ENCODE assay signal across 20 cellular contexts in the genomic region with DNA sequence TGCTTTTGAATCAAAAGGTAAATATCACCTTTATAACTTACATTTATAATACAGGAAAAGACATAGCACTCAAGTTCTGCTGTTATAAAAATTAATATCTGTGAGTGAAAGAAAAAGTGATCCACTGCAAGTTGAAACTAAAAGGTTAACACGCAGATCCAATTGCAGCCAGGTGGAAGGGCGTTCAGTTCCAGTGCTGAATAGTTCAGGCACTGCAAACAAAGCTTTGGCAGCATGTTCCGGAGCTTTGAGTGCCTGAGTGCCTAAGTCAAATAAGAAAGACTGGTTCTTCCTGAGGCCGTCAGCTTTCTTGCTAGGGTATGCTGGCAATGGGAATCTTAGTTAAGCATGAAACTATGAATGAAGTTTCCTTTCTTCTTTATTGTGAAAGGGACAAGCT.
A peak's percentile ranks its signal among the peaks of the same experiment; 100 is the strongest.
DNase-seq lines count a peak whose midpoint lies in the region; ATAC-seq and TF ChIP-seq lines count a peak whose summit lies in the region.
"Had no signal": no experiment of that assay in that cellular context is flagged by ENCODE, and none has a peak within 500 bp of the region (broad histone marks: within the 10 kb centered on the region; RNA-seq: fewer than 3 reads in every experiment).

No MANE protein-coding gene starts in this region.

- DNase-seq in DMS53 (lab: John Stamatoyannopoulos, UW) (peak; percentile 77), LNCaP clone FGC (ENCODE audit: low read depth) (peak; percentile 95), SHP77 (lab: John Stamatoyannopoulos, UW) (peak; percentile 6 to 39), neural progenitor cell (ENCODE audit: low spot score) (no peak), NCI-H2227 (lab: John Stamatoyannopoulos, UW; ENCODE audit: unreplicated experiment) (no peak)
- no peak for DNase-seq in activated CD4-positive, alpha-beta T cell treated with anti-CD3 and anti-CD28 coated beads, Interleukin-2, amount 10 ng/mL, durations not matched to agents 7 days and 5 days
- DNase-seq: activated B cell treated with CpG ODN at 0.5 μM for 24 hours; activated effector memory CD4-positive, alpha-beta T cell treated with Interleukin-2 at 50 U/mL for 16 hours; amniotic stem cell; cerebellar nuclear complex; DND-41; NCI-H524; SW 1271; testis had no signal

- H3K4me3 ChIP-seq in LNCaP clone FGC (ENCODE audit: low read depth, low read length) (peak overlapping the region; percentile 16; the same call in 1 of the 2 replicates), neural progenitor cell (no peak overlapping the region)
- H3K4me3 ChIP-seq: smooth muscle cell, testis had no signal

- CTCF ChIA-PET in activated CD4-positive, alpha-beta T cell treated with anti-CD3 and anti-CD28 coated beads, Interleukin-2, amount 10 ng/mL, durations not matched to agents 7 days and 5 days (lab: Charles Lee), result interaction anchor here (0.6 kb wide), 1 partner anchor 56 kb away, joined by 3 read pairs; no protein-coding TSS in a partner anchor

- no peaks in the 10 kb centered on the region for H4K20me1 ChIP-seq in neural progenitor cell (ENCODE audit: low read depth)

- H3K36me3 Mint-ChIP-seq in neural progenitor cell, result no peaks in the 10 kb centered on the region
- peaks cover 13% of the 10 kb centered on the region for H3K36me3 Mint-ChIP-seq in activated CD4-positive, alpha-beta T cell treated with anti-CD3 and anti-CD28 coated beads, Interleukin-2, amount 10 ng/mL, durations not matched to agents 7 days and 5 days (ENCODE audit: low read depth)

- no peaks in the 10 kb centered on the region for H3K27me3 Mint-ChIP-seq in neural progenitor cell (ENCODE audit: insufficient read depth, low read depth)
- H3K27me3 Mint-ChIP-seq in activated CD4-positive, alpha-beta T cell treated with anti-CD3 and anti-CD28 coated beads, Interleukin-2, amount 10 ng/mL, durations not matched to agents 7 days and 5 days, result no peaks in the 10 kb centered on the region
- H3K27me3 Mint-ChIP-seq: activated B cell treated with CpG ODN at 0.5 μM for 24 hours, B cell had no signal

- no peak overlapping the region for H3K27ac ChIP-seq in neural progenitor cell
- H3K27ac ChIP-seq: parathyroid adenoma, testis had no signal

- H3K4me1 ChIP-seq in neural progenitor cell, result no peaks in the 10 kb centered on the region
- H3K4me1 ChIP-seq: parathyroid adenoma, testis had no signal

- H3K79me2 ChIP-seq in neural progenitor cell (ENCODE audit: low read depth), result no peaks in the 10 kb centered on the region
- H3K79me2 ChIP-seq: parathyroid adenoma had no signal

- H3K27me3 ChIP-seq in neural progenitor cell, result no peaks in the 10 kb centered on the region
- H3K27me3 ChIP-seq: testis had no signal

- peak overlapping the region; percentile 6 for H2AFZ ChIP-seq in neural progenitor cell (replicated peaks)
- H2AFZ ChIP-seq: parathyroid adenoma had no signal

- no peaks in the 10 kb centered on the region for H3F3A ChIP-seq in neural progenitor cell (ENCODE audit: low read depth)

- H3K9me3 Mint-ChIP-seq in neural progenitor cell, result no peaks in the 10 kb centered on the region
- peaks cover under 1% of the 10 kb centered on the region for H3K9me3 Mint-ChIP-seq in activated CD4-positive, alpha-beta T cell treated with anti-CD3 and anti-CD28 coated beads, Interleukin-2, amount 10 ng/mL, durations not matched to agents 7 days and 5 days

- H3K36me3 ChIP-seq in neural progenitor cell, result no peaks in the 10 kb centered on the region

- POLR2A ChIA-PET in activated CD4-positive, alpha-beta T cell treated with anti-CD3 and anti-CD28 coated beads, Interleukin-2, amount 10 ng/mL, durations not matched to agents 7 days and 5 days (lab: Charles Lee), result no interaction called here

- no peak overlapping the region for H3K4me3 Mint-ChIP-seq in neural progenitor cell
- H3K4me3 Mint-ChIP-seq in activated CD4-positive, alpha-beta T cell treated with anti-CD3 and anti-CD28 coated beads, Interleukin-2, amount 10 ng/mL, durations not matched to agents 7 days and 5 days, result no peak overlapping the region
- H3K4me3 Mint-ChIP-seq: activated B cell treated with CpG ODN at 0.5 μM for 24 hours, B cell had no signal

- TF ChIP-seq CTCF in LNCaP clone FGC (IDR thresholded peaks at IDR 0.05; ENCODE audit: control insufficient read depth, extremely low read depth, insufficient read depth) (no peak), neural progenitor cell (IDR thresholded peaks at IDR 0.05) (no peak)

- no peak overlapping the region for H3K27ac Mint-ChIP-seq in neural progenitor cell
- H3K27ac Mint-ChIP-seq in activated CD4-positive, alpha-beta T cell treated with anti-CD3 and anti-CD28 coated beads, Interleukin-2, amount 10 ng/mL, durations not matched to agents 7 days and 5 days, result no peak overlapping the region
- H3K27ac Mint-ChIP-seq: activated B cell treated with CpG ODN at 0.5 μM for 24 hours, B cell had no signal

- no peaks in the 10 kb centered on the region for H3K9me3 ChIP-seq in neural progenitor cell (ENCODE audit: low read depth)
- H3K9me3 ChIP-seq: testis had no signal

- H3K9ac ChIP-seq in neural progenitor cell, result no peak overlapping the region
- H3K9ac ChIP-seq: parathyroid adenoma had no signal

- H3K4me1 Mint-ChIP-seq in neural progenitor cell, result no peaks in the 10 kb centered on the region
- peaks cover 5% of the 10 kb centered on the region for H3K4me1 Mint-ChIP-seq in activated CD4-positive, alpha-beta T cell treated with anti-CD3 and anti-CD28 coated beads, Interleukin-2, amount 10 ng/mL, durations not matched to agents 7 days and 5 days
- H3K4me1 Mint-ChIP-seq: activated B cell treated with CpG ODN at 0.5 μM for 24 hours, B cell had no signal

- ATAC-seq in HG02642 (IDR thresholded peaks at IDR 0.05; ENCODE audit: poor library complexity, unreplicated experiment) (no peak), HG03045 (IDR thresholded peaks at IDR 0.05; ENCODE audit: unreplicated experiment) (no peak)
- ATAC-seq: Panc1 had no signal

- no peak overlapping the region for H3K4me2 ChIP-seq in neural progenitor cell
- H3K4me2 ChIP-seq: smooth muscle cell had no signal

Comparison
In these comparisons a context has a peak if more than half of its experiments do, and no peak if none do; other contexts are left out.
1. DNase-seq: peak in DMS53 (single experiment), LNCaP clone FGC (single experiment) and SHP77 (2 of 2); none in neural progenitor cell (single experiment), activated CD4-positive, alpha-beta T cell treated with anti-CD3 and anti-CD28 coated beads, Interleukin-2, amount 10 ng/mL, durations not matched to agents 7 days and 5 days (single experiment) and NCI-H2227 (single experiment).